In the genomic region with DNA sequence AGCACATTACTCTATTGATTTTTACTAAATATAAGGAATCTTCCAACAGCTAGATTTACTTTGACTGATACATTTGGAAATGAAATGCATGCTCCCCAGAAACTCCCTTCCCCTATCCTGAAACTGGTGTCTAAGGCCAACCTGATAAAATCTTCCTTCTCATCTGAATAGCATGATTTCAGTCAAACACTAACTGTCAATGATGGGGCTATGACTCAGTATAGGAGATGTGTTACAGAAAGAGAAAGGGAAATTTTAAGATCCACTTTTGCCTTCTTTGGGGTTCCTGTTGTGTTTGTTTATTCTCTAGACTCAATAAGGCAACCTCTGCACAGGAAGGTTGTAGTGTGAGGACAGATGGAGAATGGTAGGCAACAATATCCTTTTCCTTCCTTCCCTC, we compare ENCODE assay signal across 15 cellular contexts.
A peak's percentile ranks its signal among the peaks of the same experiment; 100 is the strongest.
DNase-seq lines count a peak whose midpoint lies in the region; ATAC-seq lines count a peak whose summit lies in the region.
"Had no signal": no experiment of that assay in that cellular context is flagged by ENCODE, and none has a peak within 500 bp of the region (broad histone marks: within the 10 kb centered on the region; RNA-seq: fewer than 3 reads in every experiment).

No MANE protein-coding gene starts in this region.

- ATAC-seq in GM18502 (IDR thresholded peaks at IDR 0.05; ENCODE audit: poor library complexity, unreplicated experiment) (peak; percentile 60), GM19455 (IDR thresholded peaks at IDR 0.05; ENCODE audit: unreplicated experiment) (no peak), GM21367 (IDR thresholded peaks at IDR 0.05; ENCODE audit: unreplicated experiment) (no peak)
- no peak for ATAC-seq in effector memory CD8-positive, alpha-beta T cell (replicated peaks)
- ATAC-seq: PC-3 had no signal

- no peaks in the 10 kb centered on the region for H3K27me3 Mint-ChIP-seq in activated naive CD8-positive, alpha-beta T cell
- H3K27me3 Mint-ChIP-seq in activated naive CD8-positive, alpha-beta T cell treated with anti-CD3 and anti-CD28 coated beads for 36 hours: no peaks in the 10 kb centered on the region
- no peaks in the 10 kb centered on the region for H3K27me3 Mint-ChIP-seq in T-helper 1 cell treated with Interleukin-12 subunit alpha and Interleukin-12 subunit beta and Interleukin-4 antibody, amounts not matched to agents 30 μg/mL and 1 μg/mL, for 36 hours (ENCODE audit: low read depth)
- H3K27me3 Mint-ChIP-seq in effector memory CD8-positive, alpha-beta T cell: no peaks in the 10 kb centered on the region

- no peaks in the 10 kb centered on the region for H3K9me3 Mint-ChIP-seq in activated naive CD8-positive, alpha-beta T cell (ENCODE audit: low read depth)
- no peaks in the 10 kb centered on the region for H3K9me3 Mint-ChIP-seq in activated naive CD8-positive, alpha-beta T cell treated with anti-CD3 and anti-CD28 coated beads for 36 hours
- H3K9me3 Mint-ChIP-seq in T-helper 1 cell treated with Interleukin-12 subunit alpha and Interleukin-12 subunit beta and Interleukin-4 antibody, amounts not matched to agents 30 μg/mL and 1 μg/mL, for 36 hours: peaks cover 4% of the 10 kb centered on the region
- no peaks in the 10 kb centered on the region for H3K9me3 Mint-ChIP-seq in effector memory CD8-positive, alpha-beta T cell

- no peak overlapping the region for H3K27ac Mint-ChIP-seq in activated naive CD8-positive, alpha-beta T cell
- no peak overlapping the region for H3K27ac Mint-ChIP-seq in activated naive CD8-positive, alpha-beta T cell treated with anti-CD3 and anti-CD28 coated beads for 36 hours
- no peak overlapping the region for H3K27ac Mint-ChIP-seq in T-helper 1 cell treated with Interleukin-12 subunit alpha and Interleukin-12 subunit beta and Interleukin-4 antibody, amounts not matched to agents 30 μg/mL and 1 μg/mL, for 36 hours
- H3K27ac Mint-ChIP-seq in effector memory CD8-positive, alpha-beta T cell: peak overlapping the region in 1 of 2 donors; percentile 53

- no peaks in the 10 kb centered on the region for H3K36me3 Mint-ChIP-seq in activated naive CD8-positive, alpha-beta T cell
- H3K36me3 Mint-ChIP-seq in activated naive CD8-positive, alpha-beta T cell treated with anti-CD3 and anti-CD28 coated beads for 36 hours: no peaks in the 10 kb centered on the region
- no peaks in the 10 kb centered on the region for H3K36me3 Mint-ChIP-seq in T-helper 1 cell treated with Interleukin-12 subunit alpha and Interleukin-12 subunit beta and Interleukin-4 antibody, amounts not matched to agents 30 μg/mL and 1 μg/mL, for 36 hours (ENCODE audit: low read depth)
- H3K36me3 Mint-ChIP-seq in effector memory CD8-positive, alpha-beta T cell (ENCODE audit: insufficient read depth): no peaks in the 10 kb centered on the region

- peaks cover 10% of the 10 kb centered on the region for H3K4me1 Mint-ChIP-seq in activated naive CD8-positive, alpha-beta T cell (ENCODE audit: low read depth)
- H3K4me1 Mint-ChIP-seq in activated naive CD8-positive, alpha-beta T cell treated with anti-CD3 and anti-CD28 coated beads for 36 hours: peaks cover 4% of the 10 kb centered on the region
- peaks cover 9% of the 10 kb centered on the region for H3K4me1 Mint-ChIP-seq in T-helper 1 cell treated with Interleukin-12 subunit alpha and Interleukin-12 subunit beta and Interleukin-4 antibody, amounts not matched to agents 30 μg/mL and 1 μg/mL, for 36 hours (ENCODE audit: low read depth)
- peaks cover 3 to 4% of the 10 kb centered on the region in 2 donors for H3K4me1 Mint-ChIP-seq in effector memory CD8-positive, alpha-beta T cell (ENCODE audit: low read depth in 2 of 2)

- no peak for DNase-seq in activated naive CD8-positive, alpha-beta T cell treated with anti-CD3 and anti-CD28 coated beads for 36 hours
- DNase-seq in effector memory CD8-positive, alpha-beta T cell: no peak
- DNase-seq: EL, GOT3, KG1, NCI-H1092, NCI-H146, NCI-H2081, NCI-H774, PC-3 had no signal

- peak overlapping the region; percentile 1 for H3K4me3 Mint-ChIP-seq in activated naive CD8-positive, alpha-beta T cell
- H3K4me3 Mint-ChIP-seq in activated naive CD8-positive, alpha-beta T cell treated with anti-CD3 and anti-CD28 coated beads for 36 hours: no peak overlapping the region
- peak overlapping the region; percentile 35 for H3K4me3 Mint-ChIP-seq in T-helper 1 cell treated with Interleukin-12 subunit alpha and Interleukin-12 subunit beta and Interleukin-4 antibody, amounts not matched to agents 30 μg/mL and 1 μg/mL, for 36 hours
- H3K4me3 Mint-ChIP-seq in effector memory CD8-positive, alpha-beta T cell: peak overlapping the region; percentile 32 to 46
